In the genomic region with DNA sequence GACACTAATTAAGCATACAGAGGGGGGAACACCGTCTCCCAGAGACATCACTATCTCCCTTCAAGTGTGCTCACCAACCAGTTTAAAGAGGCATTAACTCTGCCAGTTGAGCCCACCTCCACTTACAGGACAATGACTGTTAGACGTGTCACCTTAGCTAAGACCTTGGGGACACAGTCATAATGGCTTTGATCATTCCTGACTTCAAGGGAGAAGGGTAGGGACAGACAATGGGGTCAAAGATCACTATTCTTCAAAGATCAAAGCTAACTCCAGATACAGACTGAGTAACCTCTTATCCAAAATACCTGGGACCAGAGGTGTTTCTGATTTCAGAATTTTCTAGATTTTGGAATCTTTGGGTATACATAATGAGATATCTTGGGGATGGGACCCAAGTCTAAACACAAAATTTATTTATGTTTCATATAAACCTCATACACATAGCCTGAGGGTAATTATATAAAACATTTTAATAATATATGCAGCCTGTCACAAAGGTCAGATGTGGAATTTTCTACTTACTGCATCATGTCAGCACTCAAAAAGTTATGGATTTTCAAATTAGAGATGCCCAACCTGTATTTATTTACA, we compare ENCODE assay signal across 1 cellular context.
TF ChIP-seq lines count a peak whose summit lies in the region.

No MANE protein-coding gene starts in this region.

TF ChIP-seq in HepG2, 621 proteins besides CTCF, POLR2A, EP300 and RAD21 (continued from another document and continues in another):
- TF ChIP-seq, protein P1, sequence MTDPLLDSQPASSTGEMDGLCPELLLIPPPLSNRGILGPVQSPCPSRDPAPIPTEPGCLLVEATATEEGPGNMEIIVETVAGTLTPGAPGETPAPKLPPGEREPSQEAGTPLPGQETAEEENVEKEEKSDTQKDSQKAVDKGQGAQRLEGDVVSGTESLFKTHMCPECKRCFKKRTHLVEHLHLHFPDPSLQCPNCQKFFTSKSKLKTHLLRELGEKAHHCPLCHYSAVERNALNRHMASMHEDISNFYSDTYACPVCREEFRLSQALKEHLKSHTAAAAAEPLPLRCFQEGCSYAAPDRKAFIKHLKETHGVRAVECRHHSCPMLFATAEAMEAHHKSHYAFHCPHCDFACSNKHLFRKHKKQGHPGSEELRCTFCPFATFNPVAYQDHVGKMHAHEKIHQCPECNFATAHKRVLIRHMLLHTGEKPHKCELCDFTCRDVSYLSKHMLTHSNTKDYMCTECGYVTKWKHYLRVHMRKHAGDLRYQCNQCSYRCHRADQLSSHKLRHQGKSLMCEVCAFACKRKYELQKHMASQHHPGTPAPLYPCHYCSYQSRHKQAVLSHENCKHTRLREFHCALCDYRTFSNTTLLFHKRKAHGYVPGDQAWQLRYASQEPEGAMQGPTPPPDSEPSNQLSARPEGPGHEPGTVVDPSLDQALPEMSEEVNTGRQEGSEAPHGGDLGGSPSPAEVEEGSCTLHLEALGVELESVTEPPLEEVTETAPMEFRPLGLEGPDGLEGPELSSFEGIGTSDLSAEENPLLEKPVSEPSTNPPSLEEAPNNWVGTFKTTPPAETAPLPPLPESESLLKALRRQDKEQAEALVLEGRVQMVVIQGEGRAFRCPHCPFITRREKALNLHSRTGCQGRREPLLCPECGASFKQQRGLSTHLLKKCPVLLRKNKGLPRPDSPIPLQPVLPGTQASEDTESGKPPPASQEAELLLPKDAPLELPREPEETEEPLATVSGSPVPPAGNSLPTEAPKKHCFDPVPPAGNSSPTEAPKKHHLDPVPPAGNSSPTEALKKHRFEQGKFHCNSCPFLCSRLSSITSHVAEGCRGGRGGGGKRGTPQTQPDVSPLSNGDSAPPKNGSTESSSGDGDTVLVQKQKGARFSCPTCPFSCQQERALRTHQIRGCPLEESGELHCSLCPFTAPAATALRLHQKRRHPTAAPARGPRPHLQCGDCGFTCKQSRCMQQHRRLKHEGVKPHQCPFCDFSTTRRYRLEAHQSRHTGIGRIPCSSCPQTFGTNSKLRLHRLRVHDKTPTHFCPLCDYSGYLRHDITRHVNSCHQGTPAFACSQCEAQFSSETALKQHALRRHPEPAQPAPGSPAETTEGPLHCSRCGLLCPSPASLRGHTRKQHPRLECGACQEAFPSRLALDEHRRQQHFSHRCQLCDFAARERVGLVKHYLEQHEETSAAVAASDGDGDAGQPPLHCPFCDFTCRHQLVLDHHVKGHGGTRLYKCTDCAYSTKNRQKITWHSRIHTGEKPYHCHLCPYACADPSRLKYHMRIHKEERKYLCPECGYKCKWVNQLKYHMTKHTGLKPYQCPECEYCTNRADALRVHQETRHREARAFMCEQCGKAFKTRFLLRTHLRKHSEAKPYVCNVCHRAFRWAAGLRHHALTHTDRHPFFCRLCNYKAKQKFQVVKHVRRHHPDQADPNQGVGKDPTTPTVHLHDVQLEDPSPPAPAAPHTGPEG (CRISPR knock-in tag; IDR thresholded peaks at IDR 0.05), result no peak
- TF ChIP-seq, protein P2, sequence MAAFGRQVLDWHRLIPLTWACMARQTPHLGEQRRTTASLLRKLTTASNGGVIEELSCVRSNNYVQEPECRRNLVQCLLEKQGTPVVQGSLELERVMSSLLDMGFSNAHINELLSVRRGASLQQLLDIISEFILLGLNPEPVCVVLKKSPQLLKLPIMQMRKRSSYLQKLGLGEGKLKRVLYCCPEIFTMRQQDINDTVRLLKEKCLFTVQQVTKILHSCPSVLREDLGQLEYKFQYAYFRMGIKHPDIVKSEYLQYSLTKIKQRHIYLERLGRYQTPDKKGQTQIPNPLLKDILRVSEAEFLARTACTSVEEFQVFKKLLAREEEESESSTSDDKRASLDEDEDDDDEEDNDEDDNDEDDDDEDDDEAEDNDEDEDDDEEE (CRISPR knock-in tag; IDR thresholded peaks at IDR 0.05), result no peak
- TF ChIP-seq ZBTB20 (CRISPR knock-in tag; IDR thresholded peaks at IDR 0.05; ENCODE audit: borderline replicate concordance, low read depth), result no peak; the same call in 1 of the 2 replicates
- TF ChIP-seq ZNF563 (CRISPR knock-in tag; IDR thresholded peaks at IDR 0.05), result no peak
- no peak for TF ChIP-seq HNRNPH1 (optimal IDR thresholded peaks at IDR 0.05; ENCODE audit: low read depth, low read length)
- TF ChIP-seq ZNF7 (CRISPR knock-in tag; IDR thresholded peaks at IDR 0.05), result no peak
- TF ChIP-seq, protein P3, sequence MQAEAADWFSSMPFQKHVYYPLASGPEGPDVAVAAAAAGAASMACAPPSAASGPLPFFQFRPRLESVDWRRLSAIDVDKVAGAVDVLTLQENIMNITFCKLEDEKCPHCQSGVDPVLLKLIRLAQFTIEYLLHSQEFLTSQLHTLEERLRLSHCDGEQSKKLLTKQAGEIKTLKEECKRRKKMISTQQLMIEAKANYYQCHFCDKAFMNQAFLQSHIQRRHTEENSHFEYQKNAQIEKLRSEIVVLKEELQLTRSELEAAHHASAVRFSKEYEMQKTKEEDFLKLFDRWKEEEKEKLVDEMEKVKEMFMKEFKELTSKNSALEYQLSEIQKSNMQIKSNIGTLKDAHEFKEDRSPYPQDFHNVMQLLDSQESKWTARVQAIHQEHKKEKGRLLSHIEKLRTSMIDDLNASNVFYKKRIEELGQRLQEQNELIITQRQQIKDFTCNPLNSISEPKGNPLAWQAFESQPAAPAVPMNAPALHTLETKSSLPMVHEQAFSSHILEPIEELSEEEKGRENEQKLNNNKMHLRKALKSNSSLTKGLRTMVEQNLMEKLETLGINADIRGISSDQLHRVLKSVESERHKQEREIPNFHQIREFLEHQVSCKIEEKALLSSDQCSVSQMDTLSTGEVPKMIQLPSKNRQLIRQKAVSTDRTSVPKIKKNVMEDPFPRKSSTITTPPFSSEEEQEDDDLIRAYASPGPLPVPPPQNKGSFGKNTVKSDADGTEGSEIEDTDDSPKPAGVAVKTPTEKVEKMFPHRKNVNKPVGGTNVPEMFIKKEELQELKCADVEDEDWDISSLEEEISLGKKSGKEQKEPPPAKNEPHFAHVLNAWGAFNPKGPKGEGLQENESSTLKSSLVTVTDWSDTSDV (CRISPR knock-in tag; IDR thresholded peaks at IDR 0.05), result no peak
- TF ChIP-seq ZMAT3 (CRISPR knock-in tag; conservative IDR thresholded peaks at IDR 0.05), result no peak
- TF ChIP-seq SMYD3 (CRISPR knock-in tag; IDR thresholded peaks at IDR 0.05), result no peak
- TF ChIP-seq, protein P4, sequence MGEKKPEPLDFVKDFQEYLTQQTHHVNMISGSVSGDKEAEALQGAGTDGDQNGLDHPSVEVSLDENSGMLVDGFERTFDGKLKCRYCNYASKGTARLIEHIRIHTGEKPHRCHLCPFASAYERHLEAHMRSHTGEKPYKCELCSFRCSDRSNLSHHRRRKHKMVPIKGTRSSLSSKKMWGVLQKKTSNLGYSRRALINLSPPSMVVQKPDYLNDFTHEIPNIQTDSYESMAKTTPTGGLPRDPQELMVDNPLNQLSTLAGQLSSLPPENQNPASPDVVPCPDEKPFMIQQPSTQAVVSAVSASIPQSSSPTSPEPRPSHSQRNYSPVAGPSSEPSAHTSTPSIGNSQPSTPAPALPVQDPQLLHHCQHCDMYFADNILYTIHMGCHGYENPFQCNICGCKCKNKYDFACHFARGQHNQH (CRISPR knock-in tag; IDR thresholded peaks at IDR 0.05), result peak; percentile 38; the same call in 1 of the 2 replicates
- TF ChIP-seq RARA (CRISPR knock-in tag; IDR thresholded peaks at IDR 0.05), result peak; percentile 91
- peak; percentile 77; the same call in 1 of the 2 replicates for TF ChIP-seq MEIS2 (CRISPR knock-in tag; IDR thresholded peaks at IDR 0.05)
- TF ChIP-seq, protein P5, sequence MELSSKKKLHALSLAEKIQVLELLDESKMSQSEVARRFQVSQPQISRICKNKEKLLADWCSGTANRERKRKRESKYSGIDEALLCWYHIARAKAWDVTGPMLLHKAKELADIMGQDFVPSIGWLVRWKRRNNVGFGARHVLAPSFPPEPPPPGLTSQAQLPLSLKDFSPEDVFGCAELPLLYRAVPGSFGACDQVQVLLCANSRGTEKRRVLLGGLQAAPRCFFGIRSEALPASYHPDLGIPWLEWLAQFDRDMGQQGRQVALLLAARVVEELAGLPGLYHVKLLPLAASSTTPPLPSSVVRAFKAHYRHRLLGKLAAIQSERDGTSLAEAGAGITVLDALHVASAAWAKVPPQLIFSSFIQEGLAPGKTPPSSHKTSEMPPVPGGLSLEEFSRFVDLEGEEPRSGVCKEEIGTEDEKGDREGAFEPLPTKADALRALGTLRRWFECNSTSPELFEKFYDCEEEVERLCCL (CRISPR knock-in tag; IDR thresholded peaks at IDR 0.05; ENCODE audit: borderline replicate concordance), result no peak
- no peak for TF ChIP-seq SRF (IDR thresholded peaks at IDR 0.05; ENCODE audit: low read depth, low read length)
- no peak for TF ChIP-seq SP4 (CRISPR knock-in tag; IDR thresholded peaks at IDR 0.05)
- TF ChIP-seq, protein P6, sequence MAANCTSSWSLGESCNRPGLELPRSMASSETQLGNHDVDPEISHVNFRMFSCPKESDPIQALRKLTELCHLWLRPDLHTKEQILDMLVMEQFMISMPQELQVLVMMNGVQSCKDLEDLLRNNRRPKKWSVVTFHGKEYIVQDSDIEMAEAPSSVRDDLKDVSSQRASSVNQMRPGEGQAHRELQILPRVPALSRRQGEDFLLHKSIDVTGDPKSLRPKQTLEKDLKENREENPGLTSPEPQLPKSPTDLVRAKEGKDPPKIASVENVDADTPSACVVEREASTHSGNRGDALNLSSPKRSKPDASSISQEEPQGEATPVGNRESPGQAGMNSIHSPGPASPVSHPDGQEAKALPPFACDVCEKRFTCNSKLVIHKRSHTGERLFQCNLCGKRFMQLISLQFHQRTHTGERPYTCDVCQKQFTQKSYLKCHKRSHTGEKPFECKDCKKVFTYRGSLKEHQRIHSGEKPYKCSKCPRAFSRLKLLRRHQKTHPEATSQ (CRISPR knock-in tag; IDR thresholded peaks at IDR 0.05; ENCODE audit: borderline replicate concordance), result no peak
- TF ChIP-seq THAP11 (CRISPR knock-in tag; IDR thresholded peaks at IDR 0.05), result peak; percentile 29; the same call in 1 of the 2 replicates
- no peak for TF ChIP-seq ZFP37 (CRISPR knock-in tag; IDR thresholded peaks at IDR 0.05; ENCODE audit: borderline replicate concordance)
- no peak for TF ChIP-seq ZNF703 (CRISPR knock-in tag; IDR thresholded peaks at IDR 0.05; ENCODE audit: borderline replicate concordance)
- TF ChIP-seq, protein P7, sequence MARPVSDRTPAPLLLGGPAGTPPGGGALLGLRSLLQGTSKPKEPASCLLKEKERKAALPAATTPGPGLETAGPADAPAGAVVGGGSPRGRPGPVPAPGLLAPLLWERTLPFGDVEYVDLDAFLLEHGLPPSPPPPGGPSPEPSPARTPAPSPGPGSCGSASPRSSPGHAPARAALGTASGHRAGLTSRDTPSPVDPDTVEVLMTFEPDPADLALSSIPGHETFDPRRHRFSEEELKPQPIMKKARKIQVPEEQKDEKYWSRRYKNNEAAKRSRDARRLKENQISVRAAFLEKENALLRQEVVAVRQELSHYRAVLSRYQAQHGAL (CRISPR knock-in tag; IDR thresholded peaks at IDR 0.05; ENCODE audit: not compliant biosample characterization), result no peak
- TF ChIP-seq MEIS1 (CRISPR knock-in tag; IDR thresholded peaks at IDR 0.05; ENCODE audit: borderline replicate concordance), result no peak; the same call in 1 of the 2 replicates
- TF ChIP-seq, protein P8, sequence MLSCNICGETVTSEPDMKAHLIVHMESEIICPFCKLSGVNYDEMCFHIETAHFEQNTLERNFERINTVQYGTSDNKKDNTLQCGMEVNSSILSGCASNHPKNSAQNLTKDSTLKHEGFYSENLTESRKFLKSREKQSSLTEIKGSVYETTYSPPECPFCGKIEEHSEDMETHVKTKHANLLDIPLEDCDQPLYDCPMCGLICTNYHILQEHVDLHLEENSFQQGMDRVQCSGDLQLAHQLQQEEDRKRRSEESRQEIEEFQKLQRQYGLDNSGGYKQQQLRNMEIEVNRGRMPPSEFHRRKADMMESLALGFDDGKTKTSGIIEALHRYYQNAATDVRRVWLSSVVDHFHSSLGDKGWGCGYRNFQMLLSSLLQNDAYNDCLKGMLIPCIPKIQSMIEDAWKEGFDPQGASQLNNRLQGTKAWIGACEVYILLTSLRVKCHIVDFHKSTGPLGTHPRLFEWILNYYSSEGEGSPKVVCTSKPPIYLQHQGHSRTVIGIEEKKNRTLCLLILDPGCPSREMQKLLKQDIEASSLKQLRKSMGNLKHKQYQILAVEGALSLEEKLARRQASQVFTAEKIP (CRISPR knock-in tag; IDR thresholded peaks at IDR 0.05; ENCODE audit: borderline replicate concordance), result no peak
- TF ChIP-seq, protein P9, sequence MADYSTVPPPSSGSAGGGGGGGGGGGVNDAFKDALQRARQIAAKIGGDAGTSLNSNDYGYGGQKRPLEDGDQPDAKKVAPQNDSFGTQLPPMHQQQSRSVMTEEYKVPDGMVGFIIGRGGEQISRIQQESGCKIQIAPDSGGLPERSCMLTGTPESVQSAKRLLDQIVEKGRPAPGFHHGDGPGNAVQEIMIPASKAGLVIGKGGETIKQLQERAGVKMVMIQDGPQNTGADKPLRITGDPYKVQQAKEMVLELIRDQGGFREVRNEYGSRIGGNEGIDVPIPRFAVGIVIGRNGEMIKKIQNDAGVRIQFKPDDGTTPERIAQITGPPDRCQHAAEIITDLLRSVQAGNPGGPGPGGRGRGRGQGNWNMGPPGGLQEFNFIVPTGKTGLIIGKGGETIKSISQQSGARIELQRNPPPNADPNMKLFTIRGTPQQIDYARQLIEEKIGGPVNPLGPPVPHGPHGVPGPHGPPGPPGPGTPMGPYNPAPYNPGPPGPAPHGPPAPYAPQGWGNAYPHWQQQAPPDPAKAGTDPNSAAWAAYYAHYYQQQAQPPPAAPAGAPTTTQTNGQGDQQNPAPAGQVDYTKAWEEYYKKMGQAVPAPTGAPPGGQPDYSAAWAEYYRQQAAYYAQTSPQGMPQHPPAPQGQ (CRISPR knock-in tag; IDR thresholded peaks at IDR 0.05; ENCODE audit: borderline replicate concordance), result no peak
- no peak for TF ChIP-seq ZNF775 (CRISPR knock-in tag; IDR thresholded peaks at IDR 0.05; ENCODE audit: borderline replicate concordance)
- 0 out of 2 replicates have a peak, but pooled peaks have one; percentile 18 for TF ChIP-seq MED13 (CRISPR knock-in tag; IDR thresholded peaks at IDR 0.05)
- TF ChIP-seq ZNF441 (CRISPR knock-in tag; IDR thresholded peaks at IDR 0.05; ENCODE audit: borderline replicate concordance), result no peak
- no peak for TF ChIP-seq ZBTB7A (CRISPR knock-in tag; IDR thresholded peaks at IDR 0.05)
- TF ChIP-seq BCL6 (CRISPR knock-in tag; IDR thresholded peaks at IDR 0.05), result peak; percentile 87
- peak; percentile 94; the same call in 1 of the 2 replicates for TF ChIP-seq CHD4 (IDR thresholded peaks at IDR 0.05; ENCODE audit: borderline replicate concordance, low read length)
- no peak for TF ChIP-seq ZNF331 (CRISPR knock-in tag; IDR thresholded peaks at IDR 0.05)
- TF ChIP-seq ZNF549 (CRISPR knock-in tag; IDR thresholded peaks at IDR 0.05), result no peak
- TF ChIP-seq, protein P10, sequence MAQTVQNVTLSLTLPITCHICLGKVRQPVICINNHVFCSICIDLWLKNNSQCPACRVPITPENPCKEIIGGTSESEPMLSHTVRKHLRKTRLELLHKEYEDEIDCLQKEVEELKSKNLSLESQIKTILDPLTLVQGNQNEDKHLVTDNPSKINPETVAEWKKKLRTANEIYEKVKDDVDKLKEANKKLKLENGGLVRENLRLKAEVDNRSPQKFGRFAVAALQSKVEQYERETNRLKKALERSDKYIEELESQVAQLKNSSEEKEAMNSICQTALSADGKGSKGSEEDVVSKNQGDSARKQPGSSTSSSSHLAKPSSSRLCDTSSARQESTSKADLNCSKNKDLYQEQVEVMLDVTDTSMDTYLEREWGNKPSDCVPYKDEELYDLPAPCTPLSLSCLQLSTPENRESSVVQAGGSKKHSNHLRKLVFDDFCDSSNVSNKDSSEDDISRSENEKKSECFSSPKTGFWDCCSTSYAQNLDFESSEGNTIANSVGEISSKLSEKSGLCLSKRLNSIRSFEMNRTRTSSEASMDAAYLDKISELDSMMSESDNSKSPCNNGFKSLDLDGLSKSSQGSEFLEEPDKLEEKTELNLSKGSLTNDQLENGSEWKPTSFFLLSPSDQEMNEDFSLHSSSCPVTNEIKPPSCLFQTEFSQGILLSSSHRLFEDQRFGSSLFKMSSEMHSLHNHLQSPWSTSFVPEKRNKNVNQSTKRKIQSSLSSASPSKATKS (CRISPR knock-in tag; IDR thresholded peaks at IDR 0.05), result no peak
